ENCODE assay signal across 1 cellular context in the genomic region with DNA sequence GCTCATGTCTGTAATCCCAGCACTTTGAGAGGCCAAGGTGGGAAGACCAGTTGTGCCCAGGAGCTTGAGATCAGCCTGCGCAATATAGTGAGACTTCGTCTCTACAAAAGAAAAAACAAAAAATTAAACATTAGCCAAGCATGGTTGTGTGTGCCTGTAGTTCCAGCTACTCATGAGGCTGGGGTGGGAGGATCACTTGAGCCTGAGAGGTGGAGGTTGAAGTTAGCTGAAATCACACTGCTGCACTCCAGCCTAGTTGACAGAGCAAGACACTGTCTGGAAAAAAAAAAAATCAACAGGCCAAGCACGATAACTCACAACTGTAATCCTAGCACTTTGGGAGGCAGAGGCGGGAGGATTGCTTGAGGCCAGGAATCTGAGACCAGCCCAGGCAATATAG.
TF ChIP-seq lines count a peak whose summit lies in the region.

No MANE protein-coding gene starts in this region.

TF ChIP-seq in IMR-90, 13 proteins besides CTCF, POLR2A, EP300 and RAD21:
- TF ChIP-seq BHLHE40 (IDR thresholded peaks at IDR 0.05; ENCODE audit: low read depth, low read length) = no peak
- TF ChIP-seq RCOR1 (IDR thresholded peaks at IDR 0.05; ENCODE audit: insufficient replicate concordance, low read length) = no peak
- no peak for TF ChIP-seq CEBPB (IDR thresholded peaks at IDR 0.05; ENCODE audit: low read depth, low read length)
- no peak for TF ChIP-seq MAFK (IDR thresholded peaks at IDR 0.05; ENCODE audit: low read depth, low read length)
- TF ChIP-seq, protein P1, sequence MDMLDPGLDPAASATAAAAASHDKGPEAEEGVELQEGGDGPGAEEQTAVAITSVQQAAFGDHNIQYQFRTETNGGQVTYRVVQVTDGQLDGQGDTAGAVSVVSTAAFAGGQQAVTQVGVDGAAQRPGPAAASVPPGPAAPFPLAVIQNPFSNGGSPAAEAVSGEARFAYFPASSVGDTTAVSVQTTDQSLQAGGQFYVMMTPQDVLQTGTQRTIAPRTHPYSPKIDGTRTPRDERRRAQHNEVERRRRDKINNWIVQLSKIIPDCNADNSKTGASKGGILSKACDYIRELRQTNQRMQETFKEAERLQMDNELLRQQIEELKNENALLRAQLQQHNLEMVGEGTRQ (IDR thresholded peaks at IDR 0.05; ENCODE audit: low read depth, low read length) = no peak
- no peak for TF ChIP-seq MXI1 (IDR thresholded peaks at IDR 0.05; ENCODE audit: borderline replicate concordance, low read depth, low read length)
- no peak for TF ChIP-seq CHD1 (IDR thresholded peaks at IDR 0.05; ENCODE audit: low read depth, low read length)
- no peak for TF ChIP-seq MAZ (IDR thresholded peaks at IDR 0.05; ENCODE audit: borderline replicate concordance, low read depth, low read length)
- TF ChIP-seq SMC3 (IDR thresholded peaks at IDR 0.05; ENCODE audit: low read depth, low read length) = no peak
- no peak for TF ChIP-seq FOS (IDR thresholded peaks at IDR 0.05; ENCODE audit: low read depth, low read length)
- no peak for TF ChIP-seq RFX5 (IDR thresholded peaks at IDR 0.05; ENCODE audit: low read depth, low read length)
- TF ChIP-seq NFE2L2 (IDR thresholded peaks at IDR 0.05; ENCODE audit: low read depth, low read length) = no peak
- TF ChIP-seq, protein P2, sequence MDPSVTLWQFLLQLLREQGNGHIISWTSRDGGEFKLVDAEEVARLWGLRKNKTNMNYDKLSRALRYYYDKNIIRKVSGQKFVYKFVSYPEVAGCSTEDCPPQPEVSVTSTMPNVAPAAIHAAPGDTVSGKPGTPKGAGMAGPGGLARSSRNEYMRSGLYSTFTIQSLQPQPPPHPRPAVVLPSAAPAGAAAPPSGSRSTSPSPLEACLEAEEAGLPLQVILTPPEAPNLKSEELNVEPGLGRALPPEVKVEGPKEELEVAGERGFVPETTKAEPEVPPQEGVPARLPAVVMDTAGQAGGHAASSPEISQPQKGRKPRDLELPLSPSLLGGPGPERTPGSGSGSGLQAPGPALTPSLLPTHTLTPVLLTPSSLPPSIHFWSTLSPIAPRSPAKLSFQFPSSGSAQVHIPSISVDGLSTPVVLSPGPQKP (IDR thresholded peaks at IDR 0.05; ENCODE audit: borderline replicate concordance, low read depth, low read length) = no peak
TF ChIP-seq in IMR-90: peak in this region for 0.
